In genomic region chr1:3989465-3989864, GRCh38 we compare ENCODE assay signal across 8 cellular contexts.
"Had no signal": no experiment of that assay in that cellular context is flagged by ENCODE, and none has a peak within 500 bp of the region (broad histone marks: within the 10 kb centered on the region; RNA-seq: fewer than 3 reads in every experiment).

No MANE protein-coding gene starts in this region.

- FAIRE-seq: G401.6, GM12878, GM12891, GM12892, GM18507, GM19239 had no signal

- H3K4me3 ChIP-seq: GM12878 had no signal

- ATAC-seq: GM12878 had no signal

- DNase-seq: GDM1, GF-D8 had no signal
